9 cellular contexts compared by ENCODE assay signal in the genomic region with DNA sequence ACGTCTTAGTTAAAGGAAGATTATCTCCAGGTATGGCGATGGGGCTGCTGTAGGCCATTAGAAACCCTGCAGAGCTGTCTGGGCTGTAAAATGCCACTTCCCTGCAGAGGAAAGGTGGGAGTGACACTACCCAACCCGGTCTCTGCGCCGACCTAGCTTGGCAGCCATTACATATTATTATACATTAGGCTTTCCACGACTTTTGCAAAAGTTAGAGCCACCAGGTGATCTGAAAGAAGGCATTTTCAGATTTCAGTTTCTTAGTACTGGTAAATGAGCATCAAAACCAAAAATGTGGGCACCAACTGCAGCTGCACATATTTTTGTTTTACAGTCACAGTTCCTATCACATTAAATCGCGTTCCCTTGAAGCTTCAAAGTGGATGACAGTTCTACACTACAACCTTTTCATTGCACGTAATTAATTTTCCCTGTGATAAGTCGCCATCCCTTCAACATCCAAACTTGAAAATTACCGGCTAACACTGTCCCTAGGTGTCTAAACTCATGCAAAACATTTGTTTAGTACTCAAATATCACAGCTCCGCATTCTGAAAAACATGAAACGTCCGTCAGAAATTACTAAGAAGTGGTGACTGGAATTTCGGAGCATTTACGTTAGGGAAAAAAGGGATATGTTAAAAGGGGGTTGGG.
DNase-seq lines count a peak whose midpoint lies in the region; ATAC-seq and TF ChIP-seq lines count a peak whose summit lies in the region.
"Had no signal": no experiment of that assay in that cellular context is flagged by ENCODE, and none has a peak within 500 bp of the region (broad histone marks: within the 10 kb centered on the region; RNA-seq: fewer than 3 reads in every experiment).

No MANE protein-coding gene starts in this region.

- POLR2A ChIA-PET in activated CD4-positive, alpha-beta memory T cell treated with anti-CD3 and anti-CD28 coated beads for 36 hours (lab: Charles Lee): interaction anchor here (1.0 to 7.6 kb wide), 7 partner anchors 9 to 88 kb away, joined by 6 to 135 read pairs (median 26); a partner anchor contains a TSS

- ATAC-seq in GM18870 (IDR thresholded peaks at IDR 0.05; ENCODE audit: unreplicated experiment) (no peak), HG03520 (IDR thresholded peaks at IDR 0.05; ENCODE audit: unreplicated experiment) (no peak)

- H3K36me3 ChIP-seq in uterus: no peaks in the 10 kb centered on the region

- H3K27me3 ChIP-seq in layer of hippocampus (ENCODE audit: control insufficient read depth, insufficient read depth, low read length): no peaks in the 10 kb centered on the region
- no peaks in the 10 kb centered on the region for H3K27me3 ChIP-seq in uterus

- H3K27me3 Mint-ChIP-seq in activated CD4-positive, alpha-beta memory T cell treated with anti-CD3 and anti-CD28 coated beads for 36 hours: no peaks in the 10 kb centered on the region

- H3K4me3 Mint-ChIP-seq in activated CD4-positive, alpha-beta memory T cell treated with anti-CD3 and anti-CD28 coated beads for 36 hours: peak overlapping the region; percentile 83

- H3K9me3 Mint-ChIP-seq in activated CD4-positive, alpha-beta memory T cell treated with anti-CD3 and anti-CD28 coated beads for 36 hours: no peaks in the 10 kb centered on the region

- CTCF ChIA-PET in activated CD4-positive, alpha-beta memory T cell treated with anti-CD3 and anti-CD28 coated beads for 36 hours (lab: Charles Lee): interaction anchor here (0.9 to 4.6 kb wide), 5 partner anchors 9 to 103 kb away, joined by 3 to 48 read pairs (median 3); no protein-coding TSS in a partner anchor

- peaks cover 65% of the 10 kb centered on the region for H3K4me1 Mint-ChIP-seq in activated CD4-positive, alpha-beta memory T cell treated with anti-CD3 and anti-CD28 coated beads for 36 hours (ENCODE audit: low read depth)

- TF ChIP-seq POLR2A in uterus (IDR thresholded peaks at IDR 0.05): no peak

- no peaks in the 10 kb centered on the region for H3K36me3 Mint-ChIP-seq in activated CD4-positive, alpha-beta memory T cell treated with anti-CD3 and anti-CD28 coated beads for 36 hours

- H3K27ac Mint-ChIP-seq in activated CD4-positive, alpha-beta memory T cell treated with anti-CD3 and anti-CD28 coated beads for 36 hours: peak overlapping the region; percentile 83

- no peak for TF ChIP-seq CTCF in uterus (IDR thresholded peaks at IDR 0.05)

- H3K27ac ChIP-seq in layer of hippocampus (ENCODE audit: low read depth, low read length): peak overlapping the region; percentile 99
- peak overlapping the region; percentile 82 to 91 for H3K27ac ChIP-seq in uterus

- DNase-seq in stimulated activated CD4-positive, alpha-beta T cell treated with anti-CD3 and anti-CD28 coated beads, Interleukin-15, amount 100 ng/mL, for 24 hours: peak; percentile 31
- no peak for DNase-seq in stimulated activated CD4-positive, alpha-beta T cell treated with anti-CD3 and anti-CD28 coated beads, Interleukin-4, amount 100 ng/mL, for 1 hour
- DNase-seq in activated CD4-positive, alpha-beta memory T cell treated with anti-CD3 and anti-CD28 coated beads for 36 hours: no peak
- DNase-seq in uterus: no peak
- no peak for DNase-seq in SKM-1 treated with dmso at 0.1 percent for 144 hours (lab: John Stamatoyannopoulos, UW; ENCODE audit: unreplicated experiment)
- DNase-seq: activated CD4-positive, CD25-positive, alpha-beta regulatory T cell had no signal

- peaks cover 0 to 3% of the 10 kb centered on the region in 2 donors for H3K4me1 ChIP-seq in uterus

- intact Hi-C loops in activated CD4-positive, alpha-beta memory T cell treated with anti-CD3 and anti-CD28 coated beads for 36 hours (cut with micrococcal nuclease): no loop called here
- intact Hi-C loops in uterus (cut with DNase I; ENCODE audit: low total_unique reads): no loop called here

- H3K9me3 ChIP-seq in uterus: no peaks in the 10 kb centered on the region

- H3K4me3 ChIP-seq in uterus: peak overlapping the region in 1 of 2 donors; percentile 6
